In genomic region chr19:698529-698928, GRCh38 we compare ENCODE assay signal across 5 cellular contexts. TPM values are rescaled to one million over a fixed set of nuclear protein-coding genes. Genes with fewer than 3 reads are reported as not detected.
"Had no signal": no experiment of that assay in that cellular context is flagged by ENCODE, and none has a peak within 500 bp of the region (broad histone marks: within the 10 kb centered on the region; RNA-seq: fewer than 3 reads in every experiment).

No MANE protein-coding gene starts in this region.

RNA-seq across cellular contexts. Expression of gene PRSS57, which starts 3.3 kb away (rescaled TPM):
- total RNA-seq: HepG2, HT-29, HT1080, IMR-90 had no signal
- polyA plus RNA-seq: IgD-negative memory B cell, IMR-90 had no signal

RNA-seq across cellular contexts. Expression of gene PALM, which starts 10.2 kb away (rescaled TPM):
- total RNA-seq: HT-29, HT1080 had no signal
- polyA plus RNA-seq: IgD-negative memory B cell had no signal

RNA-seq across cellular contexts. Expression of gene MISP, which starts 52.4 kb away (rescaled TPM):
- total RNA-seq: IMR-90 had no signal
- polyA plus RNA-seq: IgD-negative memory B cell, IMR-90 had no signal
